ENCODE assay signal across 20 cellular contexts in genomic region chr12:99380701-99381100, GRCh38.
A peak's percentile ranks its signal among the peaks of the same experiment; 100 is the strongest.
DNase-seq lines count a peak whose midpoint lies in the region; ATAC-seq and TF ChIP-seq lines count a peak whose summit lies in the region.
"Had no signal": no experiment of that assay in that cellular context is flagged by ENCODE, and none has a peak within 500 bp of the region (broad histone marks: within the 10 kb centered on the region; RNA-seq: fewer than 3 reads in every experiment).

No MANE protein-coding gene starts in this region.

- H3K27me3 ChIP-seq in A673 (replicated peaks; ENCODE audit: insufficient read depth, low read depth, low read length, poor library complexity) (no peaks in the 10 kb centered on the region), Karpas-422 (ENCODE audit: low read length) (no peaks in the 10 kb centered on the region)
- H3K27me3 ChIP-seq in BLaER1 treated with 17β-estradiol and CSF1 and Interleukin-3, amounts not matched to agents 10 nM and 100 nM = no peaks in the 10 kb centered on the region
- H3K27me3 ChIP-seq: BE2C had no signal

- no peaks in the 10 kb centered on the region for H3K79me2 ChIP-seq in Karpas-422 (ENCODE audit: low read length)
- H3K79me2 ChIP-seq in OCI-LY7 (ENCODE audit: insufficient read depth, low read depth, low read length) = no peaks in the 10 kb centered on the region

- H3K9me2 ChIP-seq in Karpas-422 (replicated peaks; ENCODE audit: insufficient read depth, low read length) = no peaks in the 10 kb centered on the region
- H3K9me2 ChIP-seq in OCI-LY7 (ENCODE audit: insufficient read depth, low read length) = no peaks in the 10 kb centered on the region

- ATAC-seq in GM19324 (IDR thresholded peaks at IDR 0.05; ENCODE audit: low FRiP score, unreplicated experiment) = no peak
- no peak for ATAC-seq in HG03095 (IDR thresholded peaks at IDR 0.05; ENCODE audit: unreplicated experiment)
- ATAC-seq: A549; CD8-positive, alpha-beta T cell had no signal

- H3K9me3 Mint-ChIP-seq in activated naive CD4-positive, alpha-beta T cell treated with anti-CD3 and anti-CD28 coated beads, Interleukin-2, amount 10 ng/mL, durations not matched to agents 7 days and 5 days = peaks cover 2% of the 10 kb centered on the region

- no peak overlapping the region for H3K4me3 Mint-ChIP-seq in activated naive CD4-positive, alpha-beta T cell treated with anti-CD3 and anti-CD28 coated beads, Interleukin-2, amount 10 ng/mL, durations not matched to agents 7 days and 5 days
- H3K4me3 Mint-ChIP-seq: CD14-positive monocyte; CD4-positive, alpha-beta T cell; CD8-positive, alpha-beta T cell had no signal

- H3K4me2 ChIP-seq in BLaER1 treated with 17β-estradiol and CSF1 and Interleukin-3, amounts not matched to agents 10 nM and 100 nM = peak overlapping the region in 7 of 11 experiments; percentile 27 to 58 (median 40); a peak in 14 of 22 replicates
- H3K4me2 ChIP-seq in Karpas-422 (ENCODE audit: low read depth, low read length, poor library complexity, severe bottlenecking) (no peak overlapping the region), OCI-LY7 (ENCODE audit: low read length) (no peak overlapping the region)
- H3K4me2 ChIP-seq: A549 had no signal

- POLR2A ChIA-PET in A673 (lab: Charles Lee; ENCODE audit: low non-redundant PET) = no interaction called here
- POLR2A ChIA-PET in OCI-LY7 (lab: Charles Lee) = interaction anchor here (1.4 to 1.5 kb wide), 3 partner anchors 10 to 21 kb away, joined by 4 to 7 read pairs (median 6); no protein-coding TSS in a partner anchor

- H3K9me3 ChIP-seq in A673 (ENCODE audit: low read depth, low read length, poor library complexity, severe bottlenecking) = no peaks in the 10 kb centered on the region
- peaks cover 0 to 3% (median 0%) of the 10 kb centered on the region in 11 experiments; a peak in 2 of 22 replicates for H3K9me3 ChIP-seq in BLaER1 treated with 17β-estradiol and CSF1 and Interleukin-3, amounts not matched to agents 10 nM and 100 nM (replicated peaks in 1 of 11)
- H3K9me3 ChIP-seq in Karpas-422 (ENCODE audit: low read length) = no peaks in the 10 kb centered on the region
- H3K9me3 ChIP-seq in OCI-LY7 (ENCODE audit: low read length) = peaks cover 9% of the 10 kb centered on the region; the same call in 1 of the 2 replicates
- H3K9me3 ChIP-seq: A549, BE2C, Caco-2 had no signal

- intact Hi-C loops in A673 (cut with micrococcal nuclease; ENCODE audit: unreplicated experiment) = loop anchor here (5.0 kb wide), 1 partner anchor 338 kb away; no protein-coding TSS in a partner anchor
- intact Hi-C loops in OCI-LY7 (cut with micrococcal nuclease; ENCODE audit: unreplicated experiment) = no loop called here

- no peak overlapping the region for H3K9ac ChIP-seq in BLaER1 treated with 17β-estradiol and CSF1 and Interleukin-3, amounts not matched to agents 10 nM and 100 nM
- H3K9ac ChIP-seq in Karpas-422 (ENCODE audit: low read length) = no peak overlapping the region

- H3K4me1 ChIP-seq in A673 (ENCODE audit: insufficient read depth, low read length, poor library complexity, severe bottlenecking) (peaks cover 4% of the 10 kb centered on the region), Karpas-422 (ENCODE audit: low read length) (peaks cover 41% of the 10 kb centered on the region), OCI-LY7 (ENCODE audit: insufficient read depth, low read length, poor library complexity, severe bottlenecking) (peaks cover 29% of the 10 kb centered on the region)
- peaks cover 0 to 15% (median 10%) of the 10 kb centered on the region in 10 experiments; a peak in 15 of 20 replicates for H3K4me1 ChIP-seq in BLaER1 treated with 17β-estradiol and CSF1 and Interleukin-3, amounts not matched to agents 10 nM and 100 nM
- H3K4me1 ChIP-seq: A549, BE2C, Caco-2 had no signal

- no peaks in the 10 kb centered on the region for H4K20me1 ChIP-seq in BLaER1 treated with 17β-estradiol and CSF1 and Interleukin-3, amounts not matched to agents 10 nM and 100 nM
- no peaks in the 10 kb centered on the region for H4K20me1 ChIP-seq in Karpas-422 (ENCODE audit: insufficient read depth, low read depth, low read length)
- no peaks in the 10 kb centered on the region for H4K20me1 ChIP-seq in OCI-LY7 (ENCODE audit: insufficient read depth, low read length)

- TF ChIP-seq CTCF in A673 (conservative IDR thresholded peaks at IDR 0.05; ENCODE audit: low read depth, low read length) (no peak), OCI-LY7 (conservative IDR thresholded peaks at IDR 0.05; ENCODE audit: low read length) (no peak)

- no peaks in the 10 kb centered on the region for H3K4me1 Mint-ChIP-seq in activated naive CD4-positive, alpha-beta T cell treated with anti-CD3 and anti-CD28 coated beads, Interleukin-2, amount 10 ng/mL, durations not matched to agents 7 days and 5 days
- H3K4me1 Mint-ChIP-seq: CD14-positive monocyte had no signal

- DNase-seq in A673 (ENCODE audit: low spot score) (peak; percentile 55), Karpas-422 (peak; percentile 39), OCI-LY7 (ENCODE audit: low spot score) (no peak)
- no peak for DNase-seq in activated naive CD4-positive, alpha-beta T cell treated with anti-CD3 and anti-CD28 coated beads, Interleukin-2, amount 10 ng/mL, durations not matched to agents 7 days and 5 days
- DNase-seq in activated CD4-positive, alpha-beta T cell treated with anti-CD3 and anti-CD28 coated beads for 4 hours = no peak
- DNase-seq: ACHN; BE2C; C1 segment of cervical spinal cord; Caco-2; Calu3; CD4-positive, alpha-beta T cell; CD8-positive, alpha-beta T cell; DMS79 treated with DMSO at 0.1 percent for 48 hours; GF-D8 had no signal

- H3K36me3 Mint-ChIP-seq in activated naive CD4-positive, alpha-beta T cell treated with anti-CD3 and anti-CD28 coated beads, Interleukin-2, amount 10 ng/mL, durations not matched to agents 7 days and 5 days = no peaks in the 10 kb centered on the region
- H3K36me3 Mint-ChIP-seq: CD14-positive monocyte; CD8-positive, alpha-beta T cell had no signal

- H3K36me3 ChIP-seq in A673 (ENCODE audit: insufficient read depth, low read length, poor library complexity, severe bottlenecking) (no peaks in the 10 kb centered on the region), Karpas-422 (ENCODE audit: insufficient read depth, low read length) (no peaks in the 10 kb centered on the region), OCI-LY7 (ENCODE audit: insufficient read depth, low read length) (no peaks in the 10 kb centered on the region; the same call in 1 of the 2 replicates)
- peaks cover 0 to 80% (median 24%) of the 10 kb centered on the region in 11 experiments; a peak in 13 of 22 replicates for H3K36me3 ChIP-seq in BLaER1 treated with 17β-estradiol and CSF1 and Interleukin-3, amounts not matched to agents 10 nM and 100 nM
- H3K36me3 ChIP-seq: BE2C had no signal

- no TSS peak for BruUV-seq in A673 (replicated peaks; lab: Mats Ljungman, UMichigan)
- BruUV-seq in OCI-LY7 (replicated peaks; lab: Mats Ljungman, UMichigan) = no TSS peak

- H2AFZ ChIP-seq in Karpas-422 (ENCODE audit: low read length) (no peak overlapping the region), OCI-LY7 (ENCODE audit: low read length) (peak overlapping the region; percentile 28; the same call in 1 of the 2 replicates)

- no peaks in the 10 kb centered on the region for H3K27me3 Mint-ChIP-seq in activated naive CD4-positive, alpha-beta T cell treated with anti-CD3 and anti-CD28 coated beads, Interleukin-2, amount 10 ng/mL, durations not matched to agents 7 days and 5 days
- H3K27me3 Mint-ChIP-seq: CD4-positive, alpha-beta T cell had no signal

- H3K4me3 ChIP-seq in A673 (ENCODE audit: low read depth, low read length, poor library complexity, severe bottlenecking) (no peak overlapping the region), Karpas-422 (ENCODE audit: low read length) (no peak overlapping the region), OCI-LY7 (ENCODE audit: low read depth, low read length, poor library complexity, severe bottlenecking) (no peak overlapping the region)
- H3K4me3 ChIP-seq in BLaER1 treated with 17β-estradiol and CSF1 and Interleukin-3, amounts not matched to agents 10 nM and 100 nM = no peak overlapping the region
- H3K4me3 ChIP-seq: A549 had no signal

- H3K27ac Mint-ChIP-seq in activated naive CD4-positive, alpha-beta T cell treated with anti-CD3 and anti-CD28 coated beads, Interleukin-2, amount 10 ng/mL, durations not matched to agents 7 days and 5 days = no peak overlapping the region
- H3K27ac Mint-ChIP-seq: CD14-positive monocyte; CD4-positive, alpha-beta T cell; CD8-positive, alpha-beta T cell had no signal

- CTCF ChIA-PET in A673 (lab: Charles Lee) (no interaction called here), OCI-LY7 (lab: Charles Lee; ENCODE audit: unreplicated experiment) (interaction anchor here (0.6 kb wide), 1 partner anchor 10 kb away, joined by 3 read pairs; no protein-coding TSS in a partner anchor)
- CTCF ChIA-PET in activated naive CD4-positive, alpha-beta T cell treated with anti-CD3 and anti-CD28 coated beads, Interleukin-2, amount 10 ng/mL, durations not matched to agents 7 days and 5 days (lab: Charles Lee) = interaction anchor here (1.0 kb wide), 1 partner anchor 239 kb away, joined by 4 read pairs; no protein-coding TSS in a partner anchor

- H3K27ac ChIP-seq in A673 (ENCODE audit: low read depth, low read length, poor library complexity, severe bottlenecking) = no peak overlapping the region
- H3K27ac ChIP-seq in BLaER1 treated with 17β-estradiol and CSF1 and Interleukin-3, amounts not matched to agents 10 nM and 100 nM = peak overlapping the region in 2 of 11 experiments; percentile 26 to 42; a peak in 3 of 22 replicates
- no peak overlapping the region for H3K27ac ChIP-seq in Karpas-422 (ENCODE audit: low read length)
- H3K27ac ChIP-seq in OCI-LY7 (ENCODE audit: low read depth, low read length, poor library complexity, severe bottlenecking) = no peak overlapping the region
- H3K27ac ChIP-seq: 22Rv1, A549 had no signal

Comparison
In these comparisons a context has a peak if more than half of its experiments do, and no peak if none do; other contexts are left out.
1. DNase-seq: peak in A673 (single experiment) and Karpas-422 (single experiment); none in OCI-LY7 (single experiment), activated naive CD4-positive, alpha-beta T cell treated with anti-CD3 and anti-CD28 coated beads, Interleukin-2, amount 10 ng/mL, durations not matched to agents 7 days and 5 days (single experiment) and activated CD4-positive, alpha-beta T cell treated with anti-CD3 and anti-CD28 coated beads for 4 hours (0 of 2).
2. H3K4me2 ChIP-seq: peak in BLaER1 treated with 17β-estradiol and CSF1 and Interleukin-3, amounts not matched to agents 10 nM and 100 nM (7 of 11); none in Karpas-422 (single experiment) and OCI-LY7 (single experiment).